ENCODE assay signal across 1 cellular context in the genomic region with DNA sequence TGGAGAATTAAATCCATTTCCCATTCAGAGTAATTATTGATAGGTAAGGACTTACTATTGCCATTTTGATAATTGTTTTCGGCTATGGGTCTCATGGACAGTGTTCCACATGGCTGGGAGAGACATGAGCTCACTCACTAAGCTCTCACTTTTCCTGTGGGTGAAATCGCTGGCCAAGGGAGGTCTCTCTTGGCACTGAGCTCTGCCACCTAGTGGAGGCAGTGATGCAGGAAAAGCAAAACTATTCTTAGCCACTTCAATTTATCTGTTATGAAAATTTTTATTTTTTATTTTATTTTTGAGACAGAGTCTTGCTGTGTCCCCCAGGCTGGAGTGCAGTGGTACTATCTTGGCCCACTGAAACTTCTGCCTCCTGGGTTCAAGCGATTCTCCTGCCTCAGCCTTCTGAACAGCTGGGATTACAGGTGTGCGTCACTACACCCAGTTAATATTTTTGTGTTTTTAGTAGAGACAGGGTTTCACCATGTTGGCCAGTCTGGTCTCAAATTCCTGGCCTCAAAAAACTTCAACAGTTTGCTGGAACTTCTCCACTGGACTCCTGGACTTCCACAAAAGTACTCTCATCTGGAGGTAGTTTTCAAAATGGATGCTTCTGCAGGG.
TF ChIP-seq lines count a peak whose summit lies in the region.

No MANE protein-coding gene starts in this region.

TF ChIP-seq in IMR-90, 13 proteins besides CTCF, POLR2A, EP300 and RAD21:
- no peak for TF ChIP-seq BHLHE40 (IDR thresholded peaks at IDR 0.05; ENCODE audit: low read depth, low read length)
- peak; percentile 91 for TF ChIP-seq SMC3 (IDR thresholded peaks at IDR 0.05; ENCODE audit: low read depth, low read length)
- TF ChIP-seq, protein P1, sequence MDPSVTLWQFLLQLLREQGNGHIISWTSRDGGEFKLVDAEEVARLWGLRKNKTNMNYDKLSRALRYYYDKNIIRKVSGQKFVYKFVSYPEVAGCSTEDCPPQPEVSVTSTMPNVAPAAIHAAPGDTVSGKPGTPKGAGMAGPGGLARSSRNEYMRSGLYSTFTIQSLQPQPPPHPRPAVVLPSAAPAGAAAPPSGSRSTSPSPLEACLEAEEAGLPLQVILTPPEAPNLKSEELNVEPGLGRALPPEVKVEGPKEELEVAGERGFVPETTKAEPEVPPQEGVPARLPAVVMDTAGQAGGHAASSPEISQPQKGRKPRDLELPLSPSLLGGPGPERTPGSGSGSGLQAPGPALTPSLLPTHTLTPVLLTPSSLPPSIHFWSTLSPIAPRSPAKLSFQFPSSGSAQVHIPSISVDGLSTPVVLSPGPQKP (IDR thresholded peaks at IDR 0.05; ENCODE audit: borderline replicate concordance, low read depth, low read length), result no peak
- peak; percentile 87; the same call in 1 of the 2 replicates for TF ChIP-seq MXI1 (IDR thresholded peaks at IDR 0.05; ENCODE audit: borderline replicate concordance, low read depth, low read length)
- no peak for TF ChIP-seq CEBPB (IDR thresholded peaks at IDR 0.05; ENCODE audit: low read depth, low read length)
- no peak for TF ChIP-seq RCOR1 (IDR thresholded peaks at IDR 0.05; ENCODE audit: insufficient replicate concordance, low read length)
- TF ChIP-seq RFX5 (IDR thresholded peaks at IDR 0.05; ENCODE audit: low read depth, low read length), result no peak
- TF ChIP-seq FOS (IDR thresholded peaks at IDR 0.05; ENCODE audit: low read depth, low read length), result no peak
- no peak for TF ChIP-seq MAFK (IDR thresholded peaks at IDR 0.05; ENCODE audit: low read depth, low read length)
- no peak for TF ChIP-seq NFE2L2 (IDR thresholded peaks at IDR 0.05; ENCODE audit: low read depth, low read length)
- TF ChIP-seq CHD1 (IDR thresholded peaks at IDR 0.05; ENCODE audit: low read depth, low read length), result no peak
- TF ChIP-seq, protein P2, sequence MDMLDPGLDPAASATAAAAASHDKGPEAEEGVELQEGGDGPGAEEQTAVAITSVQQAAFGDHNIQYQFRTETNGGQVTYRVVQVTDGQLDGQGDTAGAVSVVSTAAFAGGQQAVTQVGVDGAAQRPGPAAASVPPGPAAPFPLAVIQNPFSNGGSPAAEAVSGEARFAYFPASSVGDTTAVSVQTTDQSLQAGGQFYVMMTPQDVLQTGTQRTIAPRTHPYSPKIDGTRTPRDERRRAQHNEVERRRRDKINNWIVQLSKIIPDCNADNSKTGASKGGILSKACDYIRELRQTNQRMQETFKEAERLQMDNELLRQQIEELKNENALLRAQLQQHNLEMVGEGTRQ (IDR thresholded peaks at IDR 0.05; ENCODE audit: low read depth, low read length), result no peak
- no peak for TF ChIP-seq MAZ (IDR thresholded peaks at IDR 0.05; ENCODE audit: borderline replicate concordance, low read depth, low read length)
